14 cellular contexts compared by ENCODE assay signal in genomic region chr13:48448285-48448962, GRCh38. TPM values are rescaled to one million over a fixed set of nuclear protein-coding genes. Genes with fewer than 3 reads are reported as not detected.
DNase-seq lines count a peak whose midpoint lies in the region; ATAC-seq and TF ChIP-seq lines count a peak whose summit lies in the region.
"Had no signal": no experiment of that assay in that cellular context is flagged by ENCODE, and none has a peak within 500 bp of the region (broad histone marks: within the 10 kb centered on the region; RNA-seq: fewer than 3 reads in every experiment).

No MANE protein-coding gene starts in this region.

- ATAC-seq in activated naive CD8-positive, alpha-beta T cell treated with anti-CD3 and anti-CD28 coated beads, Interleukin-2, amount 10 ng/mL, durations not matched to agents 7 days and 5 days (ENCODE audit: low read depth), result no peak
- no peak for ATAC-seq in RWPE2 (ENCODE audit: low read depth)
- peak; percentile 70 for ATAC-seq in foreskin keratinocyte
- ATAC-seq in upper lobe of left lung (ENCODE audit: low FRiP score in 2 of 2), result peak in 1 of 2 donors; percentile 32
- ATAC-seq in GM18858 (IDR thresholded peaks at IDR 0.05; ENCODE audit: unreplicated experiment), result no peak

- no peak for TF ChIP-seq POLR2A in upper lobe of left lung (IDR thresholded peaks at IDR 0.05)

- peaks cover 47% of the 10 kb centered on the region for H3K4me1 Mint-ChIP-seq in activated naive CD8-positive, alpha-beta T cell treated with anti-CD3 and anti-CD28 coated beads, Interleukin-2, amount 10 ng/mL, durations not matched to agents 7 days and 5 days
- peaks cover 21% of the 10 kb centered on the region for H3K4me1 Mint-ChIP-seq in activated naive CD8-positive, alpha-beta T cell treated with anti-CD3 and anti-CD28 coated beads for 36 hours

- DNase-seq in activated naive CD8-positive, alpha-beta T cell treated with anti-CD3 and anti-CD28 coated beads, Interleukin-2, amount 10 ng/mL, durations not matched to agents 7 days and 5 days, result no peak
- no peak for DNase-seq in activated naive CD8-positive, alpha-beta T cell treated with anti-CD3 and anti-CD28 coated beads for 36 hours
- DNase-seq in RWPE2 (ENCODE audit: low spot score) (no peak), foreskin keratinocyte (peak in 1 of 2 donors; percentile 42), upper lobe of left lung (no peak), DMS 273 treated with DMSO at 0.1 percent for 48 hours (lab: John Stamatoyannopoulos, UW) (no peak)
- no peak for DNase-seq in stimulated activated CD4-positive, alpha-beta T cell treated with anti-CD3 and anti-CD28 coated beads, Interleukin-4, amount 100 ng/mL, for 24 hours
- DNase-seq: activated gamma-delta T cell, foreskin melanocyte, GOT3, NCI-H2171 treated with DMSO at 0.1 percent for 48 hours, ovary, testis had no signal

- H3K27ac ChIP-seq in RWPE2 (ENCODE audit: poor library complexity, severe bottlenecking) (peak overlapping the region; percentile 76), foreskin keratinocyte (peak overlapping the region; percentile 5), upper lobe of left lung (peak overlapping the region in 3 of 4 donors; percentile 40 to 71 (median 46))
- H3K27ac ChIP-seq: ovary, testis had no signal

- TF ChIP-seq CTCF in RWPE2 (IDR thresholded peaks at IDR 0.05; ENCODE audit: poor library complexity, severe bottlenecking), result no peak
- TF ChIP-seq CTCF in foreskin keratinocyte (conservative IDR thresholded peaks at IDR 0.05), result no peak
- TF ChIP-seq CTCF in upper lobe of left lung (IDR thresholded peaks at IDR 0.05), result no peak

- peak overlapping the region; percentile 72 for H3K4me3 Mint-ChIP-seq in activated naive CD8-positive, alpha-beta T cell treated with anti-CD3 and anti-CD28 coated beads, Interleukin-2, amount 10 ng/mL, durations not matched to agents 7 days and 5 days
- no peak overlapping the region for H3K4me3 Mint-ChIP-seq in activated naive CD8-positive, alpha-beta T cell treated with anti-CD3 and anti-CD28 coated beads for 36 hours

- 65 to 72% methylated on average over 3 of the region's 3 CpGs for WGBS in upper lobe of left lung, 2 donors

- H3K27ac Mint-ChIP-seq in activated naive CD8-positive, alpha-beta T cell treated with anti-CD3 and anti-CD28 coated beads, Interleukin-2, amount 10 ng/mL, durations not matched to agents 7 days and 5 days, result peak overlapping the region; percentile 70
- H3K27ac Mint-ChIP-seq in activated naive CD8-positive, alpha-beta T cell treated with anti-CD3 and anti-CD28 coated beads for 36 hours, result no peak overlapping the region

- no peak overlapping the region for H3K4me3 ChIP-seq in RWPE2 (ENCODE audit: severe bottlenecking)
- peak overlapping the region in 1 of 4 donors; percentile 15 for H3K4me3 ChIP-seq in upper lobe of left lung
- H3K4me3 ChIP-seq: ovary, testis had no signal

- no peaks in the 10 kb centered on the region for H3K27me3 Mint-ChIP-seq in activated naive CD8-positive, alpha-beta T cell treated with anti-CD3 and anti-CD28 coated beads, Interleukin-2, amount 10 ng/mL, durations not matched to agents 7 days and 5 days
- no peaks in the 10 kb centered on the region for H3K27me3 Mint-ChIP-seq in activated naive CD8-positive, alpha-beta T cell treated with anti-CD3 and anti-CD28 coated beads for 36 hours

- H3K36me3 ChIP-seq in RWPE2 (ENCODE audit: low read depth) (peaks cover 7% of the 10 kb centered on the region), upper lobe of left lung (peaks cover 0 to 2% (median 0%) of the 10 kb centered on the region in 4 donors)
- H3K36me3 ChIP-seq: ovary had no signal

- TF ChIP-seq EP300 in upper lobe of left lung (IDR thresholded peaks at IDR 0.05), result no peak

- H3K27me3 ChIP-seq in RWPE2 (ENCODE audit: insufficient read depth, poor library complexity, severe bottlenecking) (no peaks in the 10 kb centered on the region), foreskin keratinocyte (no peaks in the 10 kb centered on the region), upper lobe of left lung (no peaks in the 10 kb centered on the region)
- H3K27me3 ChIP-seq: ovary, testis had no signal

- H3K36me3 Mint-ChIP-seq in activated naive CD8-positive, alpha-beta T cell treated with anti-CD3 and anti-CD28 coated beads, Interleukin-2, amount 10 ng/mL, durations not matched to agents 7 days and 5 days, result peaks cover 50% of the 10 kb centered on the region
- H3K36me3 Mint-ChIP-seq in activated naive CD8-positive, alpha-beta T cell treated with anti-CD3 and anti-CD28 coated beads for 36 hours, result peaks cover 33% of the 10 kb centered on the region

- POLR2A ChIA-PET in activated naive CD8-positive, alpha-beta T cell treated with anti-CD3 and anti-CD28 coated beads, Interleukin-2, amount 10 ng/mL, durations not matched to agents 7 days and 5 days (lab: Charles Lee), result interaction anchor here (1.3 kb wide), 1 partner anchor 84 kb away, joined by 5 read pairs; the partner anchor contains the start of gene RCBTB2

- H3K9me3 ChIP-seq in RWPE2 (ENCODE audit: severe bottlenecking) (no peaks in the 10 kb centered on the region), upper lobe of left lung (peaks cover 0 to 6% (median 0%) of the 10 kb centered on the region in 4 donors)
- H3K9me3 ChIP-seq: ovary, testis had no signal

- peaks cover 30% of the 10 kb centered on the region for H3K4me1 ChIP-seq in RWPE2 (ENCODE audit: insufficient read depth, poor library complexity, severe bottlenecking)
- H3K4me1 ChIP-seq in foreskin keratinocyte, result peaks cover 33% of the 10 kb centered on the region
- H3K4me1 ChIP-seq in upper lobe of left lung, result peaks cover 7 to 17% (median 14%) of the 10 kb centered on the region in 4 donors
- H3K4me1 ChIP-seq: testis had no signal

- H3K9me3 Mint-ChIP-seq in activated naive CD8-positive, alpha-beta T cell treated with anti-CD3 and anti-CD28 coated beads, Interleukin-2, amount 10 ng/mL, durations not matched to agents 7 days and 5 days, result peaks cover 26% of the 10 kb centered on the region
- peaks cover 19% of the 10 kb centered on the region for H3K9me3 Mint-ChIP-seq in activated naive CD8-positive, alpha-beta T cell treated with anti-CD3 and anti-CD28 coated beads for 36 hours

RNA-seq across cellular contexts. Expression of gene LPAR6, which starts 35.5 kb away (rescaled TPM):
- 10 to 100 TPM; 48.1 to 55.4 TPM for total RNA-seq in activated naive CD8-positive, alpha-beta T cell treated with anti-CD3 and anti-CD28 coated beads, Interleukin-2, amount 10 ng/mL, durations not matched to agents 7 days and 5 days
- total RNA-seq in activated naive CD8-positive, alpha-beta T cell treated with anti-CD3 and anti-CD28 coated beads for 36 hours, result 1 to 10 TPM; 3.2 to 4.1 TPM
- total RNA-seq in foreskin keratinocyte (4.7 and 6.3 TPM in 2 replicates), upper lobe of left lung (10 to 100 TPM; 13.8 to 46.1 (median 19.0) TPM)
- polyA plus RNA-seq in foreskin keratinocyte, result 4.0 and 6.5 TPM in 2 replicates

Comparison
In these comparisons a context has a peak if more than half of its experiments do, and no peak if none do; other contexts are left out.
1. H3K27ac ChIP-seq: peak in every context shown above with its lines; median percentile 76 in RWPE2; 46 in upper lobe of left lung; 5 in foreskin keratinocyte.